In the genomic region with DNA sequence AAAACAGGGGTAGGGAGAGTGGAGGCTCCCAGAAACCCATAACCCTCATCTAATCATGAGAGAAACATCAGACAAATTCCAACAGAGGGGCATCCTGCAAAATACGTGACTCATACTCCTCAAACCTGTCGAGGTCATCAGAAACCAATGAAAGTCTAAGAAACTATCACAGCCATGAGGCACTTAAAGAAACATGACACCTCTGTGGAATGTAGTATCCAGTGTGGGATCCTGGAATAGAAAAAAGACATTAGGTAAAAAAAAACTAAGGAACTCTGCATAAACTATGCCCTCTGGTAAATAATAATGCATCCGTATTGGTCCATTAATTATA, we compare ENCODE assay signal across 10 cellular contexts. TPM values are rescaled to one million over a fixed set of nuclear protein-coding genes. Genes with fewer than 3 reads are reported as not detected.
DNase-seq lines count a peak whose midpoint lies in the region; TF ChIP-seq lines count a peak whose summit lies in the region.
"Had no signal": no experiment of that assay in that cellular context is flagged by ENCODE, and none has a peak within 500 bp of the region (broad histone marks: within the 10 kb centered on the region; RNA-seq: fewer than 3 reads in every experiment).

No MANE protein-coding gene starts in this region.

- H3K36me3 Mint-ChIP-seq in endothelial cell (ENCODE audit: low read depth, unreplicated experiment) (peaks cover 64% of the 10 kb centered on the region), nephron (ENCODE audit: low read depth) (no peaks in the 10 kb centered on the region)
- H3K36me3 Mint-ChIP-seq: IgD-negative memory B cell had no signal

- intact Hi-C loops in tibial artery (cut with DNase I; ENCODE audit: low total_unique reads): no loop called here

- no peak overlapping the region for H3K4me3 ChIP-seq in tibial artery
- H3K4me3 ChIP-seq: vagina had no signal

- H3K27ac Mint-ChIP-seq in endothelial cell (ENCODE audit: unreplicated experiment) (peak overlapping the region; percentile 99), nephron (peak overlapping the region in 2 of 3 experiments; percentile 25 to 33)
- H3K27ac Mint-ChIP-seq: IgD-negative memory B cell had no signal

- TF ChIP-seq CTCF in endothelial cell (IDR thresholded peaks at IDR 0.05; ENCODE audit: unreplicated experiment) (no peak), nephron (IDR thresholded peaks at IDR 0.05; ENCODE audit: unreplicated experiment in 3 of 3) (no peak), tibial artery (IDR thresholded peaks at IDR 0.05) (no peak)

- H3K27ac ChIP-seq in tibial artery: no peak overlapping the region
- H3K27ac ChIP-seq: vagina had no signal

- peak overlapping the region; percentile 40 for H3K4me3 Mint-ChIP-seq in endothelial cell (ENCODE audit: unreplicated experiment)
- H3K4me3 Mint-ChIP-seq in nephron: no peak overlapping the region
- H3K4me3 Mint-ChIP-seq: IgD-negative memory B cell had no signal

- DNase-seq in COLO829 (ENCODE audit: low spot score) (peak; percentile 13), NCI-H226 (peak; percentile 96), endothelial cell (ENCODE audit: low spot score) (no peak), NCI-H524 (lab: John Stamatoyannopoulos, UW) (no peak), tibial artery (no peak)
- DNase-seq in activated effector memory CD4-positive, alpha-beta T cell treated with anti-CD3 and anti-CD28 coated beads, Interleukin-2, amount 50 U/mL, for 16 hours: no peak
- no peak for DNase-seq in activated CD4-positive, alpha-beta T cell treated with anti-CD3 and anti-CD28 coated beads for 1 hour

- H3K27me3 ChIP-seq in tibial artery: no peaks in the 10 kb centered on the region
- H3K27me3 ChIP-seq: vagina had no signal

- H3K27me3 Mint-ChIP-seq in endothelial cell (ENCODE audit: unreplicated experiment) (peaks cover 38% of the 10 kb centered on the region), nephron (ENCODE audit: low read depth) (no peaks in the 10 kb centered on the region)

- H3K4me1 ChIP-seq in tibial artery: no peaks in the 10 kb centered on the region

- H3K9me3 Mint-ChIP-seq in endothelial cell (ENCODE audit: unreplicated experiment) (no peaks in the 10 kb centered on the region), nephron (peaks cover 7% of the 10 kb centered on the region)

- peaks cover 0 to 13% (median 0%) of the 10 kb centered on the region in 3 donors for H3K36me3 ChIP-seq in tibial artery
- H3K36me3 ChIP-seq: vagina had no signal

- H3K4me1 Mint-ChIP-seq in endothelial cell (ENCODE audit: unreplicated experiment): peaks cover 66% of the 10 kb centered on the region
- peaks cover 15% of the 10 kb centered on the region for H3K4me1 Mint-ChIP-seq in nephron
- H3K4me1 Mint-ChIP-seq: IgD-negative memory B cell had no signal

- H3K9me3 ChIP-seq in tibial artery: no peaks in the 10 kb centered on the region
- H3K9me3 ChIP-seq: vagina had no signal

RNA-seq across cellular contexts. Expression of gene CDH5, which starts 16.4 kb away (rescaled TPM):
- total RNA-seq in endothelial cell (ENCODE audit: unreplicated experiment): 1,308 TPM

RNA-seq across cellular contexts. Expression of gene BEAN1, which starts 44.2 kb away (rescaled TPM):
- total RNA-seq in endothelial cell (ENCODE audit: unreplicated experiment): 0.49 TPM
- total RNA-seq: vagina had no signal

Comparison
In these comparisons a context has a peak if more than half of its experiments do, and no peak if none do; other contexts are left out.
1. DNase-seq: peak in COLO829 (single experiment) and NCI-H226 (single experiment); none in endothelial cell (single experiment), activated effector memory CD4-positive, alpha-beta T cell treated with anti-CD3 and anti-CD28 coated beads, Interleukin-2, amount 50 U/mL, for 16 hours (single experiment), NCI-H524 (0 of 2), tibial artery (0 of 2) and activated CD4-positive, alpha-beta T cell treated with anti-CD3 and anti-CD28 coated beads for 1 hour (single experiment).